Comparison of ENCODE assay signal across 8 cellular contexts in the genomic region with DNA sequence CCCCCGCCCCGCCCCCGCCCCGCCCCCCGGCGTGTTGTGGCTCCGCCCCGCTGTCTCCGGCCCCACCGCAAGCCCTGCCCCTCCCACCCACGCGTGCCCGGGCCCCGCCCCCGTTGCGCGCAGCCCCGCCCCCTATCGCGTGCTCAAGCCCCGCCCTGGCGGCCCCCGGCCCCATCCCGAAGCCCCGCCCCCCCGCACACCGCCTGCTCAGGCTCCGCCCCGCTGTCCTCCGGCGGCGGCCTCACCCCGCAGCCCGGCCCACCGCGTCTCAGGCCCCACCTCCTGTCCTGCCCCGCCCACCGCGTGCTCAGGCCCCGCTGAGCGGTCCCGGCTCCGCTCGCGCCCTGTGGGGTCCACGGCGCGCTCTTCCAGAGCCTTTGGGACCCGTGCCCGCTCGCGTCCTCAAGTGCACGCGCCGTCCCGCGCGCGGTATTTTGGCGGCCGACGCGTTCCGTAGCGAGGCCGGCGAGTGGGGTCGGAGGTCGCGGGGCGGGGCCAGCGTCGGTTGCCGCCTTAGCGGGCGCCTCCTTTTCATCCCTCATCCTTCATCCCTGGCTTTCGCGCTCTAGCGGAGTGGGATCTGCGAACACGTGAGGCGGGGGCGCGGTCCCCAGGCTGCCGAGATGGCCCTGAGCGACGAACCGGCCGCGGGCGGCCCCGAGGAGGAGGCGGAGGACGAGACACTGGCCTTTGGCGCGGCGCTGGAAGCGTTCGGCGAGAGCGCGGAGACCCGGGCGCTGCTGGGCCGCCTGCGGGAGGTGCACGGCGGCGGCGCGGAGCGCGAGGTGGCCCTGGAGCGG. TPM values are rescaled to one million over a fixed set of nuclear protein-coding genes. Genes with fewer than 3 reads are reported as not detected.
A peak's percentile ranks its signal among the peaks of the same experiment; 100 is the strongest.
DNase-seq lines count a peak whose midpoint lies in the region; ATAC-seq, FAIRE-seq and TF ChIP-seq lines count a peak whose summit lies in the region.

A gene (plus strand): TSS at position 495 of the 800 bp plus-strand sequence. CDS start 129 bp downstream, at position 624.

- peak; percentile 59 for TF ChIP-seq POLR2A in H54 (IDR thresholded peaks at IDR 0.05; ENCODE audit: low read depth, low read length)

- peaks cover 25% of the 10 kb centered on the region for H3K36me3 Mint-ChIP-seq in neural crest cell (ENCODE audit: low read depth)

- no peaks in the 10 kb centered on the region for H3K9me2 ChIP-seq in Loucy (replicated peaks; ENCODE audit: low read depth, low read length)

- TF ChIP-seq CTCF in Loucy (conservative IDR thresholded peaks at IDR 0.05; ENCODE audit: low read length) = no peak
- no peak for TF ChIP-seq CTCF in fibroblast of villous mesenchyme (IDR thresholded peaks at IDR 0.05; ENCODE audit: insufficient read depth, low read depth, low read length)
- TF ChIP-seq CTCF in neural crest cell (conservative IDR thresholded peaks at IDR 0.05) = no peak

- H3K27ac ChIP-seq in SJCRH30 = peak within 1 kb of the TSS; percentile 73

- DNase-seq in EH (ENCODE audit: low read depth) (peak; percentile 88), H54 (ENCODE audit: insufficient read length, low spot score) (peak; percentile 87), SJCRH30 (peak; percentile 95 to 97), activated gamma-delta T cell treated with Interleukin-2 at 50 U/mL for 16 hours (peak; percentile 86), fibroblast of villous mesenchyme (ENCODE audit: low read depth) (peak; percentile 93), neural crest cell (ENCODE audit: low read depth, low spot score) (peak; percentile 84)
- peak; percentile 86 to 90 for DNase-seq in stimulated activated naive CD8-positive, alpha-beta T cell treated with anti-CD3 and anti-CD28 coated beads, Interleukin-15, amount 100 ng/mL, for 72 hours

- H3K4me3 ChIP-seq in Loucy (ENCODE audit: low read length, poor library complexity, severe bottlenecking) = peak within 1 kb of the TSS; percentile 98
- peak within 1 kb of the TSS; percentile 91 for H3K4me3 ChIP-seq in SJCRH30
- H3K4me3 ChIP-seq in fibroblast of villous mesenchyme (ENCODE audit: low read depth, low read length) = peak within 1 kb of the TSS; percentile 78

- FAIRE-seq in H54 (lab: Jason Lieb, UNC) = no peak

- H3F3A ChIP-seq in Loucy (ENCODE audit: low read depth) = peaks cover 5% of the 10 kb centered on the region; the same call in 1 of the 2 replicates

- H3K4me2 ChIP-seq in Loucy (ENCODE audit: low read depth, low read length, poor library complexity, severe bottlenecking) = peak within 1 kb of the TSS; percentile 99

- peaks cover 43% of the 10 kb centered on the region for H3K79me2 ChIP-seq in Loucy (ENCODE audit: insufficient read depth, low read length)

- H3K27ac Mint-ChIP-seq in neural crest cell (ENCODE audit: unreplicated experiment) = no peak within 1 kb of the TSS
- peak within 1 kb of the TSS; percentile 57 to 89 for H3K27ac Mint-ChIP-seq in stimulated activated naive CD8-positive, alpha-beta T cell treated with anti-CD3 and anti-CD28 coated beads, Interleukin-15, amount 100 ng/mL, for 72 hours

- peak within 1 kb of the TSS; percentile 86 for H3K4me3 Mint-ChIP-seq in neural crest cell
- H3K4me3 Mint-ChIP-seq in stimulated activated naive CD8-positive, alpha-beta T cell treated with anti-CD3 and anti-CD28 coated beads, Interleukin-15, amount 100 ng/mL, for 72 hours = peak within 1 kb of the TSS; percentile 85 to 97

- no peaks in the 10 kb centered on the region for H3K27me3 ChIP-seq in Loucy (ENCODE audit: insufficient read depth, low read length, poor library complexity, severe bottlenecking)
- no peaks in the 10 kb centered on the region for H3K27me3 ChIP-seq in SJCRH30

- ATAC-seq in stimulated activated naive CD8-positive, alpha-beta T cell treated with anti-CD3 and anti-CD28 coated beads, Interleukin-15, amount 100 ng/mL, for 72 hours = peak; percentile 84

- H3K9ac ChIP-seq in Loucy (ENCODE audit: low read depth, low read length, poor library complexity, severe bottlenecking) = peak within 1 kb of the TSS; percentile 85

- peak within 1 kb of the TSS; percentile 97 for H2AFZ ChIP-seq in Loucy (ENCODE audit: low read length)

- peaks cover 5% of the 10 kb centered on the region for H3K9me3 Mint-ChIP-seq in neural crest cell
- no peaks in the 10 kb centered on the region for H3K9me3 Mint-ChIP-seq in stimulated activated naive CD8-positive, alpha-beta T cell treated with anti-CD3 and anti-CD28 coated beads, Interleukin-15, amount 100 ng/mL, for 72 hours

- H3K9me3 ChIP-seq in Loucy (ENCODE audit: insufficient read depth, low read depth, low read length) (no peaks in the 10 kb centered on the region), SJCRH30 (replicated peaks) (no peaks in the 10 kb centered on the region; the same call in 1 of the 2 replicates)

- peaks cover 2% of the 10 kb centered on the region; the same call in 1 of the 2 replicates for H3K36me3 ChIP-seq in Loucy (ENCODE audit: insufficient read depth, low read length)
- peaks cover 6% of the 10 kb centered on the region for H3K36me3 ChIP-seq in SJCRH30

- H3K27me3 Mint-ChIP-seq in neural crest cell (ENCODE audit: low read depth) = peaks cover 13% of the 10 kb centered on the region
- no peaks in the 10 kb centered on the region for H3K27me3 Mint-ChIP-seq in stimulated activated naive CD8-positive, alpha-beta T cell treated with anti-CD3 and anti-CD28 coated beads, Interleukin-15, amount 100 ng/mL, for 72 hours

- H3K4me1 Mint-ChIP-seq in neural crest cell = peaks cover 32% of the 10 kb centered on the region
- peaks cover 33% of the 10 kb centered on the region for H3K4me1 Mint-ChIP-seq in stimulated activated naive CD8-positive, alpha-beta T cell treated with anti-CD3 and anti-CD28 coated beads, Interleukin-15, amount 100 ng/mL, for 72 hours

- H3K4me1 ChIP-seq in Loucy (ENCODE audit: insufficient read depth, low read length, poor library complexity, severe bottlenecking) (peaks cover 38% of the 10 kb centered on the region), SJCRH30 (peaks cover 3% of the 10 kb centered on the region; the same call in 1 of the 2 replicates)

- peaks cover 17% of the 10 kb centered on the region for H4K20me1 ChIP-seq in Loucy (ENCODE audit: insufficient read depth, low read length, poor library complexity, severe bottlenecking)

RNA-seq across cellular contexts. Expression of the gene that starts here (rescaled TPM):
- 172 and 181 TPM in 2 replicates for total RNA-seq in SJCRH30 (2014; rRNA removed; shearing (Covaris generic))
- 22.5 and 29.6 TPM in 2 replicates for total RNA-seq in fibroblast of villous mesenchyme
- total RNA-seq in neural crest cell = 155 and 166 TPM in 2 replicates

Comparison
In these comparisons a context has a peak if more than half of its experiments do, and no peak if none do; other contexts are left out.
1. Peak in every context shown above with its lines: DNase-seq, ATAC-seq, H3K4me3 ChIP-seq and H3K27ac ChIP-seq.